In genomic region chr4:4386736-4387392, GRCh38 we compare ENCODE assay signal across 8 cellular contexts. TPM values are rescaled to one million over a fixed set of nuclear protein-coding genes. Genes with fewer than 3 reads are reported as not detected.
A peak's percentile ranks its signal among the peaks of the same experiment; 100 is the strongest.
DNase-seq lines count a peak whose midpoint lies in the region; ATAC-seq and TF ChIP-seq lines count a peak whose summit lies in the region.

NSG1 (plus strand) TSS chr4:4387102; CDS start chr4:4387630, 528 bp downstream.

- H3K4me3 Mint-ChIP-seq in natural killer cell = peak within 1 kb of the TSS; percentile 86
- H3K4me3 Mint-ChIP-seq in natural killer cell treated with Interleukin-12 subunit alpha and Interleukin-12 subunit beta and Interleukin-15 and Interleukin-18, amount 100 ng/mL, for 72 hours = no peak within 1 kb of the TSS
- H3K4me3 Mint-ChIP-seq in naive B cell = peak within 1 kb of the TSS; percentile 5 to 84 (median 67)

- peaks cover 6 to 12% of the 10 kb centered on the region in 2 donors for H3K4me1 Mint-ChIP-seq in natural killer cell
- peaks cover 0 to 13% of the 10 kb centered on the region in 2 donors for H3K4me1 Mint-ChIP-seq in natural killer cell treated with Interleukin-12 subunit alpha and Interleukin-12 subunit beta and Interleukin-15 and Interleukin-18, amount 100 ng/mL, for 72 hours (ENCODE audit: low read depth in 2 of 2)
- H3K4me1 Mint-ChIP-seq in naive B cell = peaks cover 10 to 17% (median 13%) of the 10 kb centered on the region in 3 donors

- H3K9ac ChIP-seq in endocrine pancreas (ENCODE audit: control insufficient read depth, insufficient read depth, low read length) = peak within 1 kb of the TSS; percentile 24

- ATAC-seq in natural killer cell (peak in 2 of 3 donors; percentile 47 to 50), naive B cell (ENCODE audit: low read depth in 2 of 2) (no peak), GM21723 (IDR thresholded peaks at IDR 0.05; ENCODE audit: unreplicated experiment) (no peak)
- ATAC-seq in natural killer cell treated with Interleukin-12 subunit alpha and Interleukin-12 subunit beta and Interleukin-15 and Interleukin-18, amount 100 ng/mL, for 72 hours = no peak

- intact Hi-C loops in natural killer cell (cut with micrococcal nuclease) = no loop called here

- no peak within 1 kb of the TSS for H3K4me3 ChIP-seq in endocrine pancreas (ENCODE audit: control insufficient read depth, insufficient read depth, low read length)

- H3K36me3 ChIP-seq in endocrine pancreas (ENCODE audit: control insufficient read depth, insufficient read depth, low read length) = no peaks in the 10 kb centered on the region

- no peak for TF ChIP-seq CTCF in natural killer cell (IDR thresholded peaks at IDR 0.05)

- no peaks in the 10 kb centered on the region for H3K36me3 Mint-ChIP-seq in natural killer cell
- no peaks in the 10 kb centered on the region for H3K36me3 Mint-ChIP-seq in natural killer cell treated with Interleukin-12 subunit alpha and Interleukin-12 subunit beta and Interleukin-15 and Interleukin-18, amount 100 ng/mL, for 72 hours
- no peaks in the 10 kb centered on the region for H3K36me3 Mint-ChIP-seq in naive B cell

- peaks cover 44 to 62% of the 10 kb centered on the region in 2 donors for H3K27me3 Mint-ChIP-seq in natural killer cell (ENCODE audit: low read depth in 2 of 2)
- H3K27me3 Mint-ChIP-seq in natural killer cell treated with Interleukin-12 subunit alpha and Interleukin-12 subunit beta and Interleukin-15 and Interleukin-18, amount 100 ng/mL, for 72 hours = peaks cover 30 to 42% of the 10 kb centered on the region in 2 donors
- peaks cover 52 to 78% (median 74%) of the 10 kb centered on the region in 3 donors for H3K27me3 Mint-ChIP-seq in naive B cell

- H3K27me3 ChIP-seq in endocrine pancreas (ENCODE audit: control insufficient read depth, insufficient read depth, low read length) = no peaks in the 10 kb centered on the region

- no peaks in the 10 kb centered on the region for H3K4me1 ChIP-seq in endocrine pancreas (ENCODE audit: control insufficient read depth, insufficient read depth, low read length)

- no peaks in the 10 kb centered on the region for H3K9me3 ChIP-seq in endocrine pancreas (ENCODE audit: control insufficient read depth, low read length)

- H3K27ac Mint-ChIP-seq in natural killer cell = no peak within 1 kb of the TSS
- H3K27ac Mint-ChIP-seq in natural killer cell treated with Interleukin-12 subunit alpha and Interleukin-12 subunit beta and Interleukin-15 and Interleukin-18, amount 100 ng/mL, for 72 hours = no peak within 1 kb of the TSS
- H3K27ac Mint-ChIP-seq in naive B cell = no peak within 1 kb of the TSS

- no peak for DNase-seq in natural killer cell
- no peak for DNase-seq in natural killer cell treated with Interleukin-12 subunit alpha and Interleukin-12 subunit beta and Interleukin-15 and Interleukin-18, amount 100 ng/mL, for 72 hours (ENCODE audit: low spot score)
- peak; percentile 28 to 30 for DNase-seq in activated CD4-positive, alpha-beta T cell treated with anti-CD3 and anti-CD28 coated beads, Interleukin-2, amount 50 U/mL, for 4 hours
- no peak for DNase-seq in naive B cell
- DNase-seq in ureter (ENCODE audit: low spot score) = no peak
- no peak for DNase-seq in globus pallidus (ENCODE audit: low spot score)

- H3K9me3 Mint-ChIP-seq in natural killer cell (no peaks in the 10 kb centered on the region), naive B cell (no peaks in the 10 kb centered on the region)
- H3K9me3 Mint-ChIP-seq in natural killer cell treated with Interleukin-12 subunit alpha and Interleukin-12 subunit beta and Interleukin-15 and Interleukin-18, amount 100 ng/mL, for 72 hours = no peaks in the 10 kb centered on the region

RNA-seq across cellular contexts. Expression of gene NSG1, which starts in this region (rescaled TPM):
- total RNA-seq in natural killer cell (1 to 10 TPM in 2 of 3 donors, not detected in 1; 1.2 to 5.8 TPM), ureter (28.3 TPM)
- total RNA-seq in natural killer cell treated with Interleukin-12 subunit alpha and Interleukin-12 subunit beta and Interleukin-15 and Interleukin-18, amount 100 ng/mL, for 72 hours = under 1 TPM in 1 of 2 donors, not detected in 1; 0.38 TPM
- polyA plus RNA-seq in naive B cell (ENCODE audit: low read depth in 6 of 6) = under 1 TPM in 2 of 6 donors, not detected in 4; 0.10 to 0.14 TPM

Comparison
In these comparisons a context has a peak if more than half of its experiments do, and no peak if none do; other contexts are left out.
1. ATAC-seq: peak in natural killer cell (2 of 3); none in natural killer cell treated with Interleukin-12 subunit alpha and Interleukin-12 subunit beta and Interleukin-15 and Interleukin-18, amount 100 ng/mL, for 72 hours (0 of 2), naive B cell (0 of 2) and GM21723 (single experiment).
2. DNase-seq: peak in activated CD4-positive, alpha-beta T cell treated with anti-CD3 and anti-CD28 coated beads, Interleukin-2, amount 50 U/mL, for 4 hours (2 of 2); none in natural killer cell (single experiment), natural killer cell treated with Interleukin-12 subunit alpha and Interleukin-12 subunit beta and Interleukin-15 and Interleukin-18, amount 100 ng/mL, for 72 hours (single experiment), naive B cell (single experiment), ureter (single experiment) and globus pallidus (single experiment).